ENCODE assay signal across 11 cellular contexts in the genomic region with DNA sequence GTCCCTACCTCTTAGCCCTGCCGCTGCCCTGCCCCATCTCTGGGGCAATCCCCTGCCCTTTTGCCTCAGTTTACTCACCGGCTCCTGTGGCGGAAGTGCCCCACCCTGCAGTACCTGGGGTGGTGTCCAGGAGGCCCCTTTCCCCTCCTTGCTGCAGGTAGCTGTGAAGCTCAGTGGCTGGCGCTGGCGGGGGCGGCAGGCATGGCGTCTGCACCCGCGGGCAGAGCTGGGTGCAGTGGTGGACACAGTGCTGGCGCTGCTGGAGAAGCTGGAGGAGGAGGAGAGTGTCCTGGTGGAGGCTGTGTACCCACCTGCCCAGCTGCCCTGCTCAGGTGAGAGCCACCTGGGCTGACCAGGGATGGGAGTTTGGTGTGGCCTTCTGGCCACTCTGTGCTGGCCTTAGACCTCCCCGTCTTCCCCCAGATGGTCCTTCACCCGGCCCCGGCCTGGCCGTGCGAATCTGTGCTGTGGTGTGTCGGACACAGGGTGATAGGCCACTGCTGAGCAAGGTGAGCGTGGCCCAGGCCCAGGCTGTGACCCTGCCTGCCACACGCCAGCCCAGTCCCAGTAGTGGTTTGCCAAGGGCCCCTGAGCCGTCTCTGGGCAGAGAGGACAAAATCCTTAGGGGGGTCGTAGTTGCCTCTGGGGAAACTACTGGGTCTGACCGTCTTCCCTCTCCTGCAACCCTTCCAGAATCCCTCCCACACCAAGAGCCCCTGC. TPM values are rescaled to one million over a fixed set of nuclear protein-coding genes. Genes with fewer than 3 reads are reported as not detected.
DNase-seq lines count a peak whose midpoint lies in the region; TF ChIP-seq lines count a peak whose summit lies in the region.
"Had no signal": no experiment of that assay in that cellular context is flagged by ENCODE, and none has a peak within 500 bp of the region (broad histone marks: within the 10 kb centered on the region; RNA-seq: fewer than 3 reads in every experiment).

No MANE protein-coding gene starts in this region.

- intact Hi-C loops in CD14-positive monocyte (cut with micrococcal nuclease) (no loop called here), ascending aorta (cut with DNase I) (loop anchor here (2.0 kb wide), 1 partner anchor 17 kb away; no protein-coding TSS in a partner anchor)

- H3K4me3 ChIP-seq in Karpas-422 (ENCODE audit: low read length), result peak overlapping the region; percentile 10; the same call in 1 of the 2 replicates
- no peak overlapping the region for H3K4me3 ChIP-seq in ascending aorta
- no peak overlapping the region for H3K4me3 ChIP-seq in parathyroid adenoma (ENCODE audit: low read depth, low read length)

- H2AFZ ChIP-seq in Karpas-422 (ENCODE audit: low read length) (0 out of 2 replicates have a peak overlapping the region, but pooled peaks have one; percentile 10), parathyroid adenoma (no peak overlapping the region)

- H3K27ac Mint-ChIP-seq in CD14-positive monocyte, result peak overlapping the region in 1 of 7 donors; percentile 8

- H3K9ac ChIP-seq in Karpas-422 (ENCODE audit: low read length), result peak overlapping the region; percentile 75
- no peak overlapping the region for H3K9ac ChIP-seq in parathyroid adenoma

- H3K79me2 ChIP-seq in Karpas-422 (ENCODE audit: low read length) (no peaks in the 10 kb centered on the region), parathyroid adenoma (no peaks in the 10 kb centered on the region)

- H3K27ac ChIP-seq in Karpas-422 (ENCODE audit: low read length) (no peak overlapping the region), ascending aorta (peak overlapping the region; percentile 90 to 98), parathyroid adenoma (peak overlapping the region; percentile 78)
- H3K27ac ChIP-seq: SJCRH30 had no signal

- H3K4me2 ChIP-seq in Karpas-422 (ENCODE audit: low read depth, low read length, poor library complexity, severe bottlenecking) (peak overlapping the region; percentile 78), parathyroid adenoma (ENCODE audit: low read length) (peak overlapping the region; percentile 68)

- no peak for DNase-seq in CD14-positive monocyte (ENCODE audit: low spot score)
- DNase-seq in Karpas-422, result no peak
- no peak for DNase-seq in ascending aorta (ENCODE audit: low spot score in 2 of 2)
- no peak for DNase-seq in HT-29 (ENCODE audit: low spot score)
- no peak for DNase-seq in iPS-NIHi11 (ENCODE audit: low spot score)
- DNase-seq in NCI-H1092 (lab: John Stamatoyannopoulos, UW), result no peak
- DNase-seq in foreskin melanocyte, result no peak
- DNase-seq: effector CD4-positive, alpha-beta T cell; SJCRH30 had no signal

- H3K27me3 Mint-ChIP-seq in CD14-positive monocyte (ENCODE audit: low read depth in 3 of 3), result peaks cover 34 to 57% (median 48%) of the 10 kb centered on the region in 3 donors

- no peaks in the 10 kb centered on the region for H4K20me1 ChIP-seq in Karpas-422 (ENCODE audit: insufficient read depth, low read depth, low read length)

- H3K4me1 Mint-ChIP-seq in CD14-positive monocyte, result peaks cover 35% of the 10 kb centered on the region

- H3K9me3 ChIP-seq in Karpas-422 (ENCODE audit: low read length) (no peaks in the 10 kb centered on the region), ascending aorta (no peaks in the 10 kb centered on the region), parathyroid adenoma (ENCODE audit: control insufficient read depth, low read length) (no peaks in the 10 kb centered on the region)
- H3K9me3 ChIP-seq: SJCRH30 had no signal

- H3K27me3 ChIP-seq in Karpas-422 (ENCODE audit: low read length), result no peaks in the 10 kb centered on the region; the same call in 1 of the 2 replicates
- H3K27me3 ChIP-seq in ascending aorta, result no peaks in the 10 kb centered on the region
- no peaks in the 10 kb centered on the region for H3K27me3 ChIP-seq in parathyroid adenoma (ENCODE audit: control insufficient read depth, insufficient read depth, low read length)
- H3K27me3 ChIP-seq: SJCRH30 had no signal

- peaks cover 0 to 9% (median 4%) of the 10 kb centered on the region in 7 donors for H3K9me3 Mint-ChIP-seq in CD14-positive monocyte

- H3K4me3 Mint-ChIP-seq in CD14-positive monocyte, result peak overlapping the region; percentile 31 to 82

- no peaks in the 10 kb centered on the region for H3K36me3 ChIP-seq in Karpas-422 (ENCODE audit: insufficient read depth, low read length)
- no peaks in the 10 kb centered on the region for H3K36me3 ChIP-seq in ascending aorta
- no peaks in the 10 kb centered on the region for H3K36me3 ChIP-seq in parathyroid adenoma (ENCODE audit: control insufficient read depth, insufficient read depth, low read length)
- H3K36me3 ChIP-seq: SJCRH30 had no signal

- TF ChIP-seq CTCF in CD14-positive monocyte (IDR thresholded peaks at IDR 0.05), result no peak
- TF ChIP-seq CTCF in ascending aorta (IDR thresholded peaks at IDR 0.05), result no peak
- no peak for TF ChIP-seq CTCF in parathyroid adenoma (IDR thresholded peaks at IDR 0.05)

- peaks cover 4 to 8% of the 10 kb centered on the region in 2 donors for H3K36me3 Mint-ChIP-seq in CD14-positive monocyte

- H3K4me1 ChIP-seq in Karpas-422 (ENCODE audit: low read length) (peaks cover 40% of the 10 kb centered on the region), ascending aorta (peaks cover 9 to 52% of the 10 kb centered on the region in 2 donors), parathyroid adenoma (peaks cover 16% of the 10 kb centered on the region)

- H3K9me2 ChIP-seq in Karpas-422 (replicated peaks; ENCODE audit: insufficient read depth, low read length), result no peaks in the 10 kb centered on the region

RNA-seq across cellular contexts. Expression of a gene that starts 4.0 kb away (rescaled TPM):
- polyA plus RNA-seq in CD14-positive monocyte, result not detected
- 0.18 TPM in 1 of 2 replicates, not detected in the other for total RNA-seq in Karpas-422 (2014; rRNA removed; shearing (Covaris generic); ENCODE audit: low replicate concordance)
- 6.0 TPM for total RNA-seq in ascending aorta
- 0.70 and 0.76 TPM in 2 replicates for total RNA-seq in HT-29 (2014; rRNA removed; shearing (Covaris generic))

RNA-seq across cellular contexts. Expression of a gene that starts 8.8 kb away (rescaled TPM):
- 10 to 100 TPM; 51.6 to 53.8 TPM for polyA plus RNA-seq in CD14-positive monocyte
- 48.9 and 83.6 TPM in 2 replicates for total RNA-seq in Karpas-422 (2014; rRNA removed; shearing (Covaris generic); ENCODE audit: low replicate concordance)
- 72.3 TPM for total RNA-seq in ascending aorta
- 125 and 137 TPM in 2 replicates for total RNA-seq in HT-29 (2014; rRNA removed; shearing (Covaris generic))

RNA-seq across cellular contexts. Expression of a gene that starts 15.6 kb away (rescaled TPM):
- 10 to 100 TPM; 68.6 to 72.9 TPM for polyA plus RNA-seq in CD14-positive monocyte
- total RNA-seq in Karpas-422 (2014; rRNA removed; shearing (Covaris generic); ENCODE audit: low replicate concordance), result 52.4 and 122 TPM in 2 replicates
- 0.64 TPM for total RNA-seq in ascending aorta
- 0.15 TPM in 1 of 2 replicates, not detected in the other for total RNA-seq in HT-29 (2014; rRNA removed; shearing (Covaris generic))
- total RNA-seq: Daoy, SJCRH30 had no signal

RNA-seq across cellular contexts. Expression of a gene that starts 17.8 kb away (rescaled TPM):
- polyA plus RNA-seq in CD14-positive monocyte, result 100 to 1,000 TPM; 461 to 551 TPM
- total RNA-seq in Karpas-422 (2014; rRNA removed; shearing (Covaris generic); ENCODE audit: low replicate concordance), result 218 and 332 TPM in 2 replicates
- 113 TPM for total RNA-seq in ascending aorta
- total RNA-seq in HT-29 (2014; rRNA removed; shearing (Covaris generic)), result 610 and 631 TPM in 2 replicates

RNA-seq across cellular contexts. Expression of a gene that starts 18.0 kb away (rescaled TPM):
- 1 to 10 TPM; 2.1 to 2.8 TPM for polyA plus RNA-seq in CD14-positive monocyte
- total RNA-seq in Karpas-422 (2014; rRNA removed; shearing (Covaris generic); ENCODE audit: low replicate concordance), result 161 and 348 TPM in 2 replicates
- total RNA-seq in ascending aorta, result 26.6 TPM
- total RNA-seq in HT-29 (2014; rRNA removed; shearing (Covaris generic)), result 1.9 and 4.0 TPM in 2 replicates

Comparison
In these comparisons a context has a peak if more than half of its experiments do, and no peak if none do; other contexts are left out.
1. RNA of a gene that starts 15.6 kb away (total RNA-seq): 52.4 to 122 TPM in Karpas-422; 0.64 TPM in ascending aorta (single experiment) and 0.15 TPM in HT-29; every median in the first group is over 10 times any median in the second.